ENCODE assay signal across 8 cellular contexts in the genomic region with DNA sequence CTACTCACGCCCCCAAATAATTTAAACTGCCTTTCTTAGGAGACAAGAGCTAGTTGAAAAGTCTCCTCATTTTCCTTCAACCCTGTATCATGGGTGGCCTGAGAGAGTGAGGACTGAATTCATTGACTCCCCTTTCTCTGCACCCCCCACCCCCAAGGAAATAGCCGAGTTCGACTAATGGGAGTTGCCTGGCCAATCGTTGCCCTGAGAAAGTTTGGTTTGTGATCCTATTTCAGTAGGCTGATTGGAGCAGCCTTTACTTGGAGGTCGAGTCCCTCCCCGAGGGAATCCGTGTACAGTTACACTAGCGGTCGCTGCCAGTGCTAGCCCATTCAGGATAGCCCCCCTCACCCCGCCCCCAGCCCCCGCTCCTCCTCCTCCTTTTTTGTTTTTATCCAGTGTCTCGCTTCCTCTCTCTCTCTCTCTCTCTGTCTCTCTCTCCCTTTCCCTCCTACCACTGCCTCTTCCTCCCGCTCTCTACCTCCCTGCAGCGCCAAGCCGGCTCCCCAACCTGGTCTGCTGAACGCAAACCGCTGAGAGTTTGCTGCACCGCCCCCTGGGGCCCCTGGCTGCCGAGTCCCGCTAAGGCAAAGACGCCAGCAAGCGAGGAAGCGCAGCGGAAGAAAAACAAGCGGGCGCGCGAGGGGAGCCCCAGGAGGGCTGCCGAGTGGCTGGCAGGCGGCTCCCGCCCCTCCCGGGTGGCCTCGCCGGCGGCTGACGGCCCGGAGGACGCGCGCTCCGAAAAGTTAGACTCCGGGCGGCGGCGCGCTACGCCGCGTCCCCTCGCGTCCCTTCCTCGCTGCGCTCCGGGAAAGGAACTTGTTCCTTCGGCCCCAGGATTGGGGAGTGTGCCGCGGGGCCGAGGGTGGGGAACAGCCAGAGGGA.
DNase-seq lines count a peak whose midpoint lies in the region; ATAC-seq and TF ChIP-seq lines count a peak whose summit lies in the region.

A gene (plus strand): TSS at position 419 of the 885 bp plus-strand sequence. CDS start 524 bp downstream, outside the sequence.

- peak; percentile 27 for TF ChIP-seq CTCF in AG09319 (IDR thresholded peaks at IDR 0.05; ENCODE audit: low read depth, low read length)

- no peaks in the 10 kb centered on the region for H3K36me3 ChIP-seq in HUES48 (ENCODE audit: control insufficient read depth, insufficient read depth, low read length)

- H3K27ac ChIP-seq in HUES48 (ENCODE audit: low read depth, low read length): peak within 1 kb of the TSS; percentile 88

- peak; percentile 72 for ATAC-seq in GM19395 (IDR thresholded peaks at IDR 0.05; ENCODE audit: unreplicated experiment)

- peaks cover 36% of the 10 kb centered on the region for H3K4me1 ChIP-seq in HUES48 (ENCODE audit: control insufficient read depth, insufficient read depth, low read length)

- DNase-seq in AG09319 (ENCODE audit: extremely low read depth, low read depth): peak; percentile 41
- DNase-seq in T-helper 1 cell: peak; percentile 39 to 87 (median 54)
- DNase-seq in amniotic epithelial cell (ENCODE audit: low read depth): peak; percentile 32
- DNase-seq in smooth muscle cell of the brain vasculature (ENCODE audit: low read depth, low spot score): peak; percentile 45
- no peak for DNase-seq in SW480 (ENCODE audit: low spot score)

- H3K27me3 ChIP-seq in HUES48 (ENCODE audit: control insufficient read depth, insufficient read depth, low read length): peaks cover 50% of the 10 kb centered on the region

- H3K4me3 ChIP-seq in HUES48 (ENCODE audit: low read depth, low read length) (peak within 1 kb of the TSS; percentile 80), iPS-11a (ENCODE audit: low read depth, low read length) (peak within 1 kb of the TSS; percentile 79)

- H3K9me3 ChIP-seq in HUES48 (ENCODE audit: control insufficient read depth, insufficient read depth, low read length): no peaks in the 10 kb centered on the region

- H3K9ac ChIP-seq in HUES48 (ENCODE audit: low read depth, low read length): peak within 1 kb of the TSS; percentile 42; the same call in 1 of the 2 replicates
